ENCODE assay signal across 11 cellular contexts in genomic region chr11:3583476-3583875, GRCh38. TPM values are rescaled to one million over a fixed set of nuclear protein-coding genes. Genes with fewer than 3 reads are reported as not detected.
DNase-seq lines count a peak whose midpoint lies in the region; ATAC-seq and TF ChIP-seq lines count a peak whose summit lies in the region.
"Not testable (repeated sequence)": the region's sequence is repeated elsewhere in the genome, so short reads cannot be mapped to it uniquely, and the experiment has no call there.
"Had no signal": no experiment of that assay in that cellular context is flagged by ENCODE, and none has a peak within 500 bp of the region (broad histone marks: within the 10 kb centered on the region; RNA-seq: fewer than 3 reads in every experiment).

No MANE protein-coding gene starts in this region.

- H3K27ac Mint-ChIP-seq in WTC11: peak overlapping the region; percentile 57; the same call in 1 of the 2 replicates

- H3K23ac ChIP-seq in trophoblast cell (ENCODE audit: low read length): not testable (repeated sequence)

- H3K4me1 Mint-ChIP-seq in WTC11: peaks cover 53% of the 10 kb centered on the region

- TF ChIP-seq CTCF in WTC11 (IDR thresholded peaks at IDR 0.05); fibroblast of mammary gland (conservative IDR thresholded peaks at IDR 0.05; ENCODE audit: control insufficient read depth, insufficient read depth, low read depth, low read length): not testable (repeated sequence)

- H3K27me3 Mint-ChIP-seq in WTC11 (ENCODE audit: low read depth): peaks cover 33% of the 10 kb centered on the region

- H3K36me3 Mint-ChIP-seq in WTC11: not testable (repeated sequence)

- H3K36me3 ChIP-seq in GM23248 (ENCODE audit: low read depth); HUES64 (ENCODE audit: insufficient read depth, low read length); iPS DF 6.9 (ENCODE audit: control insufficient read depth, insufficient read depth, low read length); trophoblast cell (ENCODE audit: control insufficient read depth in 1 of 2, insufficient read depth in 2 of 2, low read length in 2 of 2): not testable (repeated sequence)

- not testable (repeated sequence) for H3K4me3 ChIP-seq in GM23248; HUES64 (ENCODE audit: low read length); fibroblast of mammary gland (ENCODE audit: control insufficient read depth, low read depth, low read length); iPS DF 6.9 (ENCODE audit: low read length); trophoblast cell (ENCODE audit: low read depth, low read length)

- not testable (repeated sequence) for H3K18ac ChIP-seq in trophoblast cell (ENCODE audit: low read length)

- H3K27ac ChIP-seq in GM23248: peak overlapping the region; percentile 38; the same call in 1 of the 2 replicates
- peak overlapping the region; percentile 73; the same call in 1 of the 2 replicates for H3K27ac ChIP-seq in HUES64 (ENCODE audit: low read depth, low read length)
- H3K27ac ChIP-seq in iPS DF 6.9 (ENCODE audit: low read length); trophoblast cell (ENCODE audit: low read depth, low read length): not testable (repeated sequence)

- not testable (repeated sequence) for H3K14ac ChIP-seq in trophoblast cell (ENCODE audit: low read length)

- not testable (repeated sequence) for ATAC-seq in WTC11

- CTCF ChIA-PET in WTC11 (lab: Charles Lee): not testable (repeated sequence)

- not testable (repeated sequence) for H2AFZ ChIP-seq in GM23248; trophoblast cell (ENCODE audit: insufficient read depth, low read length, poor library complexity)

- POLR2A ChIA-PET in WTC11 (lab: Charles Lee): not testable (repeated sequence)

- not testable (repeated sequence) for H4K12ac ChIP-seq in trophoblast cell (ENCODE audit: low read depth, low read length)

- H2BK12ac ChIP-seq in trophoblast cell (ENCODE audit: low read length): not testable (repeated sequence)

- DNase-seq in Daoy (ENCODE audit: low read depth) (peak; percentile 54), GM23248 (peak; percentile 43), WTC11 (ENCODE audit: low spot score) (peak; percentile 86), fibroblast of mammary gland (ENCODE audit: low read depth) (peak; percentile 2), iPS DF 6.9 (ENCODE audit: low read depth, low spot score) (peak; percentile 79), trophoblast cell (peak; percentile 58 to 70)

- not testable (repeated sequence) for H2BK5ac ChIP-seq in trophoblast cell (ENCODE audit: low read depth, low read length, poor library complexity)

- H3K79me2 ChIP-seq in GM23248 (ENCODE audit: insufficient read depth); trophoblast cell (ENCODE audit: control insufficient read depth, insufficient read depth, low read length, poor library complexity): not testable (repeated sequence)

- H4K8ac ChIP-seq in trophoblast cell (ENCODE audit: low read depth, low read length): not testable (repeated sequence)

- H2AK5ac ChIP-seq in trophoblast cell (ENCODE audit: low read length): not testable (repeated sequence)

- not testable (repeated sequence) for H3K9ac ChIP-seq in GM23248; HUES64 (ENCODE audit: low read depth, low read length); trophoblast cell (ENCODE audit: low read length)

- not testable (repeated sequence) for H4K20me1 ChIP-seq in GM23248 (ENCODE audit: insufficient read depth)

- in situ Hi-C loops in GM23248 (cut with MboI): not testable (repeated sequence)

- not testable (repeated sequence) for H2BK120ac ChIP-seq in trophoblast cell (ENCODE audit: insufficient read depth, low read length, poor library complexity)

- H3K4ac ChIP-seq in trophoblast cell (ENCODE audit: low read depth, low read length): not testable (repeated sequence)

- not testable (repeated sequence) for H3K9me2 ChIP-seq in GM23248 (ENCODE audit: insufficient read depth)

- H3K9me3 Mint-ChIP-seq in WTC11: not testable (repeated sequence)

- H3K4me2 ChIP-seq in GM23248 (ENCODE audit: unreplicated experiment); trophoblast cell (ENCODE audit: low read length): not testable (repeated sequence)

- not testable (repeated sequence) for H3K9me3 ChIP-seq in GM23248 (ENCODE audit: low read depth); HUES64 (ENCODE audit: insufficient read depth, low read depth, low read length); iPS DF 6.9 (ENCODE audit: control insufficient read depth, insufficient read depth, low read length); trophoblast cell (ENCODE audit: insufficient read depth, low read depth, low read length)

- H3F3A ChIP-seq in GM23248 (ENCODE audit: insufficient read depth): not testable (repeated sequence)

- not testable (repeated sequence) for H4K91ac ChIP-seq in trophoblast cell (ENCODE audit: low read depth, low read length)

- H3K4me1 ChIP-seq in GM23248 (ENCODE audit: insufficient read depth); HUES64 (ENCODE audit: insufficient read depth, low read length); iPS DF 6.9 (ENCODE audit: control insufficient read depth, insufficient read depth, low read length); trophoblast cell (ENCODE audit: control insufficient read depth in 1 of 2, insufficient read depth in 2 of 2, low read length in 2 of 2): not testable (repeated sequence)

- not testable (repeated sequence) for H3K4me3 Mint-ChIP-seq in WTC11

- not testable (repeated sequence) for H3K27me3 ChIP-seq in GM23248 (replicated peaks; ENCODE audit: insufficient read depth); iPS DF 6.9 (ENCODE audit: control insufficient read depth, insufficient read depth, low read length); trophoblast cell (ENCODE audit: insufficient read depth, low read length)
- peaks cover 31% of the 10 kb centered on the region for H3K27me3 ChIP-seq in HUES64 (ENCODE audit: insufficient read depth, low read length)

- not testable (repeated sequence) for H3K79me1 ChIP-seq in trophoblast cell (ENCODE audit: low read length)

- 48 to 50% methylated on average over 2 of the region's 2 CpGs for WGBS in GM23248 (ENCODE audit: low coverage in 1 of 2, low lambda C conversion rate in 2 of 2, missing lambda C conversion rate in 2 of 2), 2 experiments
- 12% methylated on average over 2 of the region's 2 CpGs for whole genome bisulfite sequencing in HUES64
- WGBS in iPS DF 6.9 (ENCODE audit: insufficient coverage, insufficient read length): no CpG with 5 or more reads among the region's 2 CpGs
- WGBS in trophoblast cell (ENCODE audit: extremely low coverage, insufficient coverage, insufficient read length): no CpG with 5 or more reads among the region's 2 CpGs

RNA-seq across cellular contexts. Expression of gene ART5, which starts 58.3 kb away (rescaled TPM):
- 0.46 TPM in 1 of 2 replicates, not detected in the other for total RNA-seq in Daoy (2014; rRNA removed; shearing (Covaris generic))
- total RNA-seq in GM23248 (2014; rRNA removed; shearing (Covaris generic)): not detected in 2 replicates
- 0.23 TPM in 1 of 2 replicates, not detected in the other for polyA plus RNA-seq in GM23248 (2016; fragmentation: Nextera tagmentation; extraction: Ambion mirVana)
- 3.8 TPM for polyA plus RNA-seq in HUES64 (2013, experiment 1 of 2)
- 7.5 TPM for polyA plus RNA-seq in HUES64 (2013, experiment 2 of 2)
- total RNA-seq in WTC11 (2021): 4.5 to 8.7 TPM (median 8.1 TPM) in 3 replicates
- 0.59 and 0.65 TPM in 2 replicates for polyA plus RNA-seq in trophoblast cell (2013)
- total RNA-seq: Calu3; CD8-positive, alpha-beta memory T cell; HT1080 had no signal
- polyA plus RNA-seq: CD8-positive, alpha-beta memory T cell; IgD-negative memory B cell had no signal

Comparison
In these comparisons a context has a peak if more than half of its experiments do, and no peak if none do; other contexts are left out.
1. DNase-seq: peak in every context shown above with its lines; median percentile 86 in WTC11; 79 in iPS DF 6.9; 64 in trophoblast cell; 54 in Daoy; 43 in GM23248; 2 in fibroblast of mammary gland.